In genomic region chr5:123262275-123262823, GRCh38 we compare ENCODE assay signal across 15 cellular contexts.
A peak's percentile ranks its signal among the peaks of the same experiment; 100 is the strongest.
DNase-seq lines count a peak whose midpoint lies in the region; ATAC-seq, FAIRE-seq and TF ChIP-seq lines count a peak whose summit lies in the region.
"Had no signal": no experiment of that assay in that cellular context is flagged by ENCODE, and none has a peak within 500 bp of the region (broad histone marks: within the 10 kb centered on the region; RNA-seq: fewer than 3 reads in every experiment).

No MANE protein-coding gene starts in this region.

- no peak overlapping the region for H3K4me2 ChIP-seq in GM23338
- H3K4me2 ChIP-seq: BLaER1 treated with 17β-estradiol and CSF1 and Interleukin-3, amounts not matched to agents 10 nM and 100 nM had no signal

- H3K9me2 ChIP-seq in GM23338 (ENCODE audit: insufficient read depth): no peaks in the 10 kb centered on the region

- ATAC-seq in GM23338 (no peak), HG03354 (IDR thresholded peaks at IDR 0.05; ENCODE audit: poor library complexity, severe bottlenecking, unreplicated experiment) (no peak), HG02970 (IDR thresholded peaks at IDR 0.05; ENCODE audit: low FRiP score, unreplicated experiment) (no peak)

- no peak for FAIRE-seq in bronchial epithelial cell (lab: Jason Lieb, UNC)
- FAIRE-seq: GM18507 had no signal

- H3K27ac Mint-ChIP-seq in GM23338 (peak overlapping the region; percentile 15; the same call in 1 of the 2 replicates), type B pancreatic cell (peak overlapping the region; percentile 19)
- H3K27ac Mint-ChIP-seq: CD4-positive, CD25-positive, alpha-beta regulatory T cell; IgD-negative memory B cell had no signal

- TF ChIP-seq CTCF in GM23338 (conservative IDR thresholded peaks at IDR 0.05; ENCODE audit: low read depth in 2 of 2) (no peak), bronchial epithelial cell (IDR thresholded peaks at IDR 0.05; ENCODE audit: insufficient read depth, low read length, severe bottlenecking) (no peak), fibroblast of the aortic adventitia (IDR thresholded peaks at IDR 0.05; ENCODE audit: insufficient read depth, low read length) (no peak), type B pancreatic cell (conservative IDR thresholded peaks at IDR 0.05) (no peak)

- no peaks in the 10 kb centered on the region for H4K20me1 ChIP-seq in GM23338 (replicated peaks; ENCODE audit: insufficient read depth)
- H4K20me1 ChIP-seq: BLaER1 treated with 17β-estradiol and CSF1 and Interleukin-3, amounts not matched to agents 10 nM and 100 nM had no signal

- H3K27me3 ChIP-seq in GM23338 (ENCODE audit: insufficient read depth) (no peaks in the 10 kb centered on the region), bronchial epithelial cell (ENCODE audit: control insufficient read depth, insufficient read depth, low read length) (no peaks in the 10 kb centered on the region)
- H3K27me3 ChIP-seq: BLaER1 treated with 17β-estradiol and CSF1 and Interleukin-3, amounts not matched to agents 10 nM and 100 nM had no signal

- H3K27ac ChIP-seq in GM23338 (ENCODE audit: low read depth): no peak overlapping the region
- H3K27ac ChIP-seq: BLaER1 treated with 17β-estradiol and CSF1 and Interleukin-3, amounts not matched to agents 10 nM and 100 nM had no signal

- no peak for DNase-seq in GM23338 (ENCODE audit: low spot score)
- peak; percentile 10 for DNase-seq in bronchial epithelial cell (ENCODE audit: low read depth)
- DNase-seq in fibroblast of the aortic adventitia (ENCODE audit: low read depth): peak; percentile 35
- no peak for DNase-seq in type B pancreatic cell (ENCODE audit: extremely low spot score, unreplicated experiment)
- no peak for DNase-seq in activated naive CD4-positive, alpha-beta T cell treated with anti-CD3 and anti-CD28 coated beads, Interleukin-2, amount 50 U/mL, for 16 hours
- DNase-seq: ACHN; Calu3; CD4-positive, CD25-positive, alpha-beta regulatory T cell; DMS 273 treated with DMSO at 0.1 percent for 48 hours; HCEC 1CT had no signal

- H3K36me3 Mint-ChIP-seq in GM23338 (ENCODE audit: low read depth): peaks cover 10% of the 10 kb centered on the region
- H3K36me3 Mint-ChIP-seq in type B pancreatic cell: no peaks in the 10 kb centered on the region
- H3K36me3 Mint-ChIP-seq: CD4-positive, CD25-positive, alpha-beta regulatory T cell; IgD-negative memory B cell had no signal

- H3K4me3 Mint-ChIP-seq in GM23338: no peak overlapping the region
- H3K4me3 Mint-ChIP-seq in type B pancreatic cell: peak overlapping the region; percentile 59
- H3K4me3 Mint-ChIP-seq: CD4-positive, CD25-positive, alpha-beta regulatory T cell; IgD-negative memory B cell had no signal

- no peaks in the 10 kb centered on the region for H3K36me3 ChIP-seq in GM23338 (ENCODE audit: insufficient read depth)
- no peaks in the 10 kb centered on the region for H3K36me3 ChIP-seq in bronchial epithelial cell (ENCODE audit: control insufficient read depth, insufficient read depth, low read length)
- H3K36me3 ChIP-seq: BLaER1 treated with 17β-estradiol and CSF1 and Interleukin-3, amounts not matched to agents 10 nM and 100 nM had no signal

- H3F3A ChIP-seq in GM23338 (replicated peaks; ENCODE audit: low read depth): no peaks in the 10 kb centered on the region

- peaks cover 18% of the 10 kb centered on the region for H3K4me1 ChIP-seq in GM23338 (ENCODE audit: insufficient read depth)
- H3K4me1 ChIP-seq: BLaER1 treated with 17β-estradiol and CSF1 and Interleukin-3, amounts not matched to agents 10 nM and 100 nM had no signal

- H3K4me1 Mint-ChIP-seq in GM23338 (peaks cover 19% of the 10 kb centered on the region), type B pancreatic cell (ENCODE audit: unreplicated experiment) (no peaks in the 10 kb centered on the region)
- H3K4me1 Mint-ChIP-seq: CD4-positive, CD25-positive, alpha-beta regulatory T cell; IgD-negative memory B cell had no signal

- H3K4me3 ChIP-seq in GM23338 (no peak overlapping the region), bronchial epithelial cell (ENCODE audit: low read depth, low read length) (no peak overlapping the region), fibroblast of the aortic adventitia (ENCODE audit: low read depth, low read length) (no peak overlapping the region)
- H3K4me3 ChIP-seq: BLaER1 treated with 17β-estradiol and CSF1 and Interleukin-3, amounts not matched to agents 10 nM and 100 nM had no signal

- H3K27me3 Mint-ChIP-seq in GM23338 (ENCODE audit: insufficient read depth, low read depth, poor library complexity): peaks cover under 1% of the 10 kb centered on the region
- peaks cover 3% of the 10 kb centered on the region for H3K27me3 Mint-ChIP-seq in type B pancreatic cell

- H3K9me3 Mint-ChIP-seq in GM23338 (peaks cover 12% of the 10 kb centered on the region), type B pancreatic cell (peaks cover 9% of the 10 kb centered on the region)

- H3K79me2 ChIP-seq in GM23338 (replicated peaks; ENCODE audit: insufficient read depth): no peaks in the 10 kb centered on the region

- H2AFZ ChIP-seq in GM23338: peak overlapping the region; percentile 75; the same call in 1 of the 2 replicates

TF ChIP-seq in GM23338, 12 proteins besides CTCF, POLR2A, EP300 and RAD21:
- no peak for TF ChIP-seq ETS1 (IDR thresholded peaks at IDR 0.05)

Comparison
In these comparisons a context has a peak if more than half of its experiments do, and no peak if none do; other contexts are left out.
1. DNase-seq: peak in bronchial epithelial cell (single experiment) and fibroblast of the aortic adventitia (single experiment); none in GM23338 (single experiment), type B pancreatic cell (single experiment) and activated naive CD4-positive, alpha-beta T cell treated with anti-CD3 and anti-CD28 coated beads, Interleukin-2, amount 50 U/mL, for 16 hours (single experiment).